ENCODE assay signal across 1 cellular context in the genomic region with DNA sequence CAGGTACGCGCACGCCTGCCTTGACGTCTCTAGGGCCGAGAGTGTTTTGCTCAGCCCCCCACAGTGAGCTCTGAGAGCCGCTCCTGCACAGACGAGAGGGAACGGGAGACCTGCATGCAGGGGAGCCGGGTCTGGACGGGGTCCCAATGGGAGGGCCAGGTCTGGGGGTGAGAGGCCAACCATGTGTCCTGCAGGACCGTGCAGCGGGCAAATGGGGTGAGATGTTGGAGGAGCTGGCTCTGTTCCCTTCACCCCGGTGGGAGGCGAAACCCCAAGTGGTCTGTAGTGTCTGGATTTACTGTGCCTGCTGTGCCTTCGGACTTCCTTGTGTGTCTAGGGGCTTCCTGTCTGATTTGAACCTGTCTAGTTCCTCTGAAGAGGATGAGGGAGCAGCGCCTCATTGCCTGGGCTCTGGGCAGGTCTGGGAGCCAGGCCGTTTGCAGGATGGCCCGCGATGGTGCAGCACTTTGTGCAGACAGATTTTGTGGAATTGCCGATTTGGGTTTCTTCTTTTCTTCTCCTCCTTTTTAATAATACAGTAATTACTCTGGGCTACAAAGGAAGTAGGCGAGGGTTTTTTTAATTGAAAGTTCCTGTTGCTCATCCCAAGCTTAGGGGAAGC.
TF ChIP-seq lines count a peak whose summit lies in the region.

No MANE protein-coding gene starts in this region.

TF ChIP-seq in A549, 52 proteins besides CTCF, POLR2A, EP300 and RAD21:
- no peak for TF ChIP-seq RARB (CRISPR knock-in tag; IDR thresholded peaks at IDR 0.05)
- no peak for TF ChIP-seq EHF (CRISPR knock-in tag; IDR thresholded peaks at IDR 0.05)
- no peak for TF ChIP-seq POLR2AphosphoS2 (conservative IDR thresholded peaks at IDR 0.05; ENCODE audit: low read length)
- TF ChIP-seq, protein P1, sequence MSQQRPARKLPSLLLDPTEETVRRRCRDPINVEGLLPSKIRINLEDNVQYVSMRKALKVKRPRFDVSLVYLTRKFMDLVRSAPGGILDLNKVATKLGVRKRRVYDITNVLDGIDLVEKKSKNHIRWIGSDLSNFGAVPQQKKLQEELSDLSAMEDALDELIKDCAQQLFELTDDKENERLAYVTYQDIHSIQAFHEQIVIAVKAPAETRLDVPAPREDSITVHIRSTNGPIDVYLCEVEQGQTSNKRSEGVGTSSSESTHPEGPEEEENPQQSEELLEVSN (IDR thresholded peaks at IDR 0.05; ENCODE audit: borderline replicate concordance, low read depth): no peak
